In the genomic region with DNA sequence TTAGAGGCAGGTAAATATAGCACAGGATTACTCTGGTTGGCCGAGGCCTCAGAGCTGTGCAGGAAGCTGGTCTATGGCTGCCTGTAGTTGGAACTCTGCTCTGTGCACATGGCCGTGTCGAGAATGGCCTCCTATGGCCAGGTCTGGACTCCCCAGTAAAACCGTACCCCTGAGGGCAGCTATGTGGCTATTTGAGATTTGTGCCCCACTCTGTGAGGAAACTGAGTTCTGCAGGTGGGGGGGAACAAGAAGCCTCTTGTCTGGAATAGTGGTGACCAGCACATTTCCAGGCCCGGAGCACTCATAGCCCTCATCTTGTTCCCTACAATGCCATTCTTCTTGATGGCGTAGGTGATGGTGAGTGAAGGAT, we compare ENCODE assay signal across 16 cellular contexts. TPM values are rescaled to one million over a fixed set of nuclear protein-coding genes. Genes with fewer than 3 reads are reported as not detected.
DNase-seq lines count a peak whose midpoint lies in the region; TF ChIP-seq lines count a peak whose summit lies in the region.
"Had no signal": no experiment of that assay in that cellular context is flagged by ENCODE, and none has a peak within 500 bp of the region (broad histone marks: within the 10 kb centered on the region; RNA-seq: fewer than 3 reads in every experiment).

No MANE protein-coding gene starts in this region.

- no peak overlapping the region for H2BK20ac ChIP-seq in H9 (ENCODE audit: low read depth, low read length, poor library complexity, severe bottlenecking)

- H3T11ph ChIP-seq in H9 (ENCODE audit: low read length), result no peak overlapping the region

- no peaks in the 10 kb centered on the region; a peak in 1 of 7 replicates for H3K36me3 Mint-ChIP-seq in H9 (ENCODE audit: insufficient read depth in 1 of 3, low read depth in 3 of 3)
- H3K36me3 Mint-ChIP-seq in chondrocyte (ENCODE audit: low read depth), result no peaks in the 10 kb centered on the region
- H3K36me3 Mint-ChIP-seq in osteocyte (ENCODE audit: unreplicated experiment), result no peaks in the 10 kb centered on the region
- no peaks in the 10 kb centered on the region for H3K36me3 Mint-ChIP-seq in nephron progenitor cell (ENCODE audit: low read depth)

- H3K9me3 Mint-ChIP-seq in H9 (peaks cover 0 to 3% of the 10 kb centered on the region in 2 experiments; a peak in 1 of 5 replicates), chondrocyte (ENCODE audit: low read depth) (no peaks in the 10 kb centered on the region), osteocyte (ENCODE audit: unreplicated experiment) (no peaks in the 10 kb centered on the region), nephron progenitor cell (no peaks in the 10 kb centered on the region)
- H3K9me3 Mint-ChIP-seq: CD4-positive, alpha-beta T cell had no signal

- H3K18ac ChIP-seq in H9 (ENCODE audit: insufficient read length, low read depth, low read length), result no peak overlapping the region

- H3K27ac ChIP-seq in H9 (ENCODE audit: insufficient read length, low read depth, low read length), result no peak overlapping the region
- H3K27ac ChIP-seq: C4-2B, GM23248 had no signal

- no peak for TF ChIP-seq CTCF in H9 (conservative IDR thresholded peaks at IDR 0.05)
- TF ChIP-seq CTCF in chondrocyte (IDR thresholded peaks at IDR 0.05), result no peak
- no peak for TF ChIP-seq CTCF in osteocyte (IDR thresholded peaks at IDR 0.05)
- no peak for TF ChIP-seq CTCF in nephron progenitor cell (IDR thresholded peaks at IDR 0.05)

- H4K5ac ChIP-seq in H9 (ENCODE audit: insufficient read length, low read depth, low read length), result no peak overlapping the region

- H3K79me1 ChIP-seq in H9 (ENCODE audit: insufficient read depth, low read depth, low read length, poor library complexity, severe bottlenecking), result no peaks in the 10 kb centered on the region

- DNase-seq in H9 (peak; percentile 13), chondrocyte (ENCODE audit: low spot score) (peak; percentile 43), islet precursor cell (peak; percentile 35), osteocyte (ENCODE audit: extremely low spot score, unreplicated experiment) (peak; percentile 38), nephron progenitor cell (no peak), NCI-H2107 (lab: John Stamatoyannopoulos, UW) (no peak)
- DNase-seq in stimulated activated CD4-positive, alpha-beta T cell treated with anti-CD3 and anti-CD28 coated beads, Interleukin-12 subunit alpha, Interleukin-12 subunit beta, amount 100 ng/mL, for 4 hours, result no peak
- DNase-seq: ACHN; BE2C; Caco-2; CD4-positive, alpha-beta T cell; GM23248; HCEC 1CT had no signal

- no peak overlapping the region for H3K56ac ChIP-seq in H9 (ENCODE audit: insufficient read length, low read depth, low read length)

- H3K27ac Mint-ChIP-seq in H9 (no peak overlapping the region), chondrocyte (ENCODE audit: unreplicated experiment) (no peak overlapping the region), osteocyte (ENCODE audit: unreplicated experiment) (no peak overlapping the region), nephron progenitor cell (no peak overlapping the region)
- H3K27ac Mint-ChIP-seq: CD4-positive, alpha-beta T cell had no signal

- no peak overlapping the region for H3K4ac ChIP-seq in H9 (ENCODE audit: low read depth, low read length)

- no peak overlapping the region for H2BK120ac ChIP-seq in H9 (ENCODE audit: low read depth, low read length, poor library complexity, severe bottlenecking)

- no peak overlapping the region for H2AFZ ChIP-seq in H9 (ENCODE audit: low read length)
- H2AFZ ChIP-seq: GM23248 had no signal

- no peaks in the 10 kb centered on the region for H3K9me3 ChIP-seq in H9 (ENCODE audit: control insufficient read depth, low read depth, low read length)
- H3K9me3 ChIP-seq: BE2C, Caco-2 had no signal

- H2BK15ac ChIP-seq in H9 (ENCODE audit: low read depth, low read length), result no peak overlapping the region

- H3K23me2 ChIP-seq in H9 (ENCODE audit: insufficient read length, low read depth, low read length, poor library complexity, severe bottlenecking), result peaks cover 5% of the 10 kb centered on the region

- H4K8ac ChIP-seq in H9 (replicated peaks; ENCODE audit: insufficient read length, low read depth, low read length), result no peak overlapping the region

- H3K4me2 ChIP-seq in H9 (ENCODE audit: insufficient read depth, insufficient read length, low read length), result no peak overlapping the region

- no peak overlapping the region for H3K14ac ChIP-seq in H9 (ENCODE audit: insufficient read depth, low read length)

- H3K27me3 Mint-ChIP-seq in H9 (ENCODE audit: low read depth) (peaks cover 21% of the 10 kb centered on the region), chondrocyte (ENCODE audit: low read depth) (peaks cover 20% of the 10 kb centered on the region), osteocyte (ENCODE audit: unreplicated experiment) (no peaks in the 10 kb centered on the region), nephron progenitor cell (ENCODE audit: low read depth, poor library complexity) (peaks cover 20% of the 10 kb centered on the region)

- no peaks in the 10 kb centered on the region for H3K4me1 ChIP-seq in H9 (ENCODE audit: insufficient read depth, low read length)
- H3K4me1 ChIP-seq: BE2C, Caco-2 had no signal

- H3K79me2 ChIP-seq in H9 (ENCODE audit: insufficient read depth, low read length), result no peaks in the 10 kb centered on the region

- no peak overlapping the region for H4K91ac ChIP-seq in H9 (ENCODE audit: insufficient read length, low read depth, low read length)

- no peak overlapping the region for H2BK12ac ChIP-seq in H9 (ENCODE audit: insufficient read length, low read depth, low read length)

- H3K4me1 Mint-ChIP-seq in H9 (peaks cover 11 to 12% of the 10 kb centered on the region in 2 experiments), chondrocyte (ENCODE audit: low read depth) (peaks cover 7% of the 10 kb centered on the region), osteocyte (ENCODE audit: unreplicated experiment) (peaks cover 1% of the 10 kb centered on the region), nephron progenitor cell (peaks cover 25% of the 10 kb centered on the region)

- H3K4me3 Mint-ChIP-seq in H9 (no peak overlapping the region), chondrocyte (ENCODE audit: unreplicated experiment) (no peak overlapping the region), osteocyte (ENCODE audit: unreplicated experiment) (no peak overlapping the region), nephron progenitor cell (no peak overlapping the region)
- H3K4me3 Mint-ChIP-seq: CD4-positive, alpha-beta T cell had no signal

- WGBS in H9 (ENCODE audit: extremely low coverage, insufficient read length, low lambda C conversion rate), result no CpG with 5 or more reads among the region's 6 CpGs

- H3K23ac ChIP-seq in H9 (ENCODE audit: insufficient read length, low read depth, low read length), result no peak overlapping the region

- no peak overlapping the region for H2AK5ac ChIP-seq in H9 (ENCODE audit: insufficient read length, low read length)

- no peaks in the 10 kb centered on the region for H3K27me3 ChIP-seq in H9 (ENCODE audit: insufficient read depth, low read length)
- H3K27me3 ChIP-seq: BE2C had no signal

- no peaks in the 10 kb centered on the region for H4K20me1 ChIP-seq in H9 (ENCODE audit: control insufficient read depth, insufficient read depth, insufficient read length)

- H3K9ac ChIP-seq in H9 (ENCODE audit: extremely low read depth, insufficient read length, low read length), result no peak overlapping the region
- H3K9ac ChIP-seq: GM23248 had no signal

- H2BK5ac ChIP-seq in H9 (ENCODE audit: insufficient read length, low read length), result no peak overlapping the region

RNA-seq across cellular contexts. Expression of gene TEX51, which starts 15.0 kb away (rescaled TPM):
- not detected in 2 replicates for total RNA-seq in H9 (2021)
- total RNA-seq in chondrocyte, result not detected in 3 replicates
- not detected in 2 replicates for total RNA-seq in osteocyte
- total RNA-seq: Caco-2; CD4-positive, alpha-beta T cell; GM23248; H4; HT-29 had no signal

Comparison
In these comparisons a context has a peak if more than half of its experiments do, and no peak if none do; other contexts are left out.
1. DNase-seq: peak in H9 (single experiment), chondrocyte (single experiment), islet precursor cell (single experiment) and osteocyte (single experiment); none in nephron progenitor cell (single experiment), stimulated activated CD4-positive, alpha-beta T cell treated with anti-CD3 and anti-CD28 coated beads, Interleukin-12 subunit alpha, Interleukin-12 subunit beta, amount 100 ng/mL, for 4 hours (single experiment) and NCI-H2107 (single experiment).